20 cellular contexts compared by ENCODE assay signal in genomic region chr3:111412656-111413055, GRCh38.
DNase-seq lines count a peak whose midpoint lies in the region; ATAC-seq and TF ChIP-seq lines count a peak whose summit lies in the region.
"Had no signal": no experiment of that assay in that cellular context is flagged by ENCODE, and none has a peak within 500 bp of the region (broad histone marks: within the 10 kb centered on the region; RNA-seq: fewer than 3 reads in every experiment).

No MANE protein-coding gene starts in this region.

- peak; percentile 4 for DNase-seq in activated CD4-positive, alpha-beta T cell treated with anti-CD3 and anti-CD28 coated beads for 36 hours
- no peak for DNase-seq in activated CD4-positive, alpha-beta T cell treated with anti-CD3 and anti-CD28 coated beads for 4 hours
- DNase-seq in DND-41 (no peak), kidney tubule cell (ENCODE audit: low spot score) (peak; percentile 80), NCI-H2107 treated with DMSO at 0.1 percent for 48 hours (lab: John Stamatoyannopoulos, UW; ENCODE audit: unreplicated experiment) (no peak), RWPE1 (ENCODE audit: low spot score) (no peak)
- DNase-seq in NK-92 treated with Interleukin-12 subunit alpha and Interleukin-12 subunit beta, amount 100 ng/mL, for 24 hours (lab: John Stamatoyannopoulos, UW): no peak
- DNase-seq: 8988T; Caco-2; CD4-positive, alpha-beta memory T cell; Kasumi-1; MG63; NCI-H1092; NCI-H1436; NCI-H187 treated with DMSO at 0.1 percent for 48 hours; NCI-H2107; OCI-M1; Right ventricle myocardium superior had no signal

- no peaks in the 10 kb centered on the region for H3K36me3 ChIP-seq in DND-41 (ENCODE audit: insufficient read depth, low read length)
- H3K36me3 ChIP-seq in OCI-LY1 (ENCODE audit: insufficient read depth, low read length): no peaks in the 10 kb centered on the region
- H3K36me3 ChIP-seq: BLaER1 treated with 17β-estradiol and CSF1 and Interleukin-3, amounts not matched to agents 10 nM and 100 nM; MG63 had no signal

- H3K9ac ChIP-seq in DND-41 (ENCODE audit: low read depth, low read length) (no peak overlapping the region), OCI-LY1 (ENCODE audit: low read length) (no peak overlapping the region)
- H3K9ac ChIP-seq: BLaER1 treated with 17β-estradiol and CSF1 and Interleukin-3, amounts not matched to agents 10 nM and 100 nM had no signal

- H3K27ac Mint-ChIP-seq in activated CD4-positive, alpha-beta T cell treated with anti-CD3 and anti-CD28 coated beads for 36 hours: no peak overlapping the region
- H3K27ac Mint-ChIP-seq: CD4-positive, alpha-beta memory T cell had no signal

- no peaks in the 10 kb centered on the region for H3K4me1 ChIP-seq in DND-41 (ENCODE audit: insufficient read depth, low read length)
- H3K4me1 ChIP-seq in OCI-LY1 (ENCODE audit: insufficient read depth, low read length, severe bottlenecking): no peaks in the 10 kb centered on the region
- H3K4me1 ChIP-seq: BLaER1 treated with 17β-estradiol and CSF1 and Interleukin-3, amounts not matched to agents 10 nM and 100 nM; Caco-2 had no signal

- H3K4me1 Mint-ChIP-seq in activated CD4-positive, alpha-beta T cell treated with anti-CD3 and anti-CD28 coated beads for 36 hours: no peaks in the 10 kb centered on the region
- H3K4me1 Mint-ChIP-seq: CD4-positive, alpha-beta memory T cell had no signal

- H3K27me3 ChIP-seq in DND-41 (ENCODE audit: insufficient read depth, low read length, poor library complexity) (no peaks in the 10 kb centered on the region), OCI-LY1 (ENCODE audit: insufficient read depth, low read length) (no peaks in the 10 kb centered on the region)
- H3K27me3 ChIP-seq: BLaER1 treated with 17β-estradiol and CSF1 and Interleukin-3, amounts not matched to agents 10 nM and 100 nM had no signal

- no peaks in the 10 kb centered on the region for H3K79me2 ChIP-seq in DND-41 (ENCODE audit: insufficient read depth, low read length)
- no peaks in the 10 kb centered on the region for H3K79me2 ChIP-seq in OCI-LY1 (ENCODE audit: insufficient read depth, low read length)

- H2AFZ ChIP-seq in DND-41 (ENCODE audit: low read depth, low read length): peak overlapping the region; percentile 8; the same call in 1 of the 2 replicates
- H2AFZ ChIP-seq in OCI-LY1 (ENCODE audit: low read length): no peak overlapping the region

- H3K27ac ChIP-seq in DND-41 (ENCODE audit: low read length) (no peak overlapping the region), OCI-LY1 (ENCODE audit: low read depth, low read length, poor library complexity, severe bottlenecking) (no peak overlapping the region), RWPE1 (no peak overlapping the region)
- H3K27ac ChIP-seq: BLaER1 treated with 17β-estradiol and CSF1 and Interleukin-3, amounts not matched to agents 10 nM and 100 nM had no signal

- H3K9me3 ChIP-seq in DND-41 (ENCODE audit: insufficient read depth, low read length, severe bottlenecking) (peaks cover 2% of the 10 kb centered on the region), OCI-LY1 (ENCODE audit: low read length) (no peaks in the 10 kb centered on the region)
- H3K9me3 ChIP-seq: BLaER1 treated with 17β-estradiol and CSF1 and Interleukin-3, amounts not matched to agents 10 nM and 100 nM; Caco-2; MG63 had no signal

- H3K27me3 Mint-ChIP-seq in activated CD4-positive, alpha-beta T cell treated with anti-CD3 and anti-CD28 coated beads for 36 hours: no peaks in the 10 kb centered on the region

- TF ChIP-seq CTCF in DND-41 (IDR thresholded peaks at IDR 0.05; ENCODE audit: borderline replicate concordance, extremely low read depth, low read length, poor library complexity, severe bottlenecking) (no peak), OCI-LY1 (IDR thresholded peaks at IDR 0.05; ENCODE audit: low read length) (0 out of 2 replicates have a peak, but pooled peaks have one; percentile 6), RWPE1 (conservative IDR thresholded peaks at IDR 0.05; ENCODE audit: low read depth) (no peak)

- no peaks in the 10 kb centered on the region for H3K9me2 ChIP-seq in OCI-LY1 (ENCODE audit: low read depth, low read length)

- H3K9me3 Mint-ChIP-seq in activated CD4-positive, alpha-beta T cell treated with anti-CD3 and anti-CD28 coated beads for 36 hours (ENCODE audit: low read depth): peaks cover under 1% of the 10 kb centered on the region

- CTCF ChIA-PET in activated CD4-positive, alpha-beta T cell treated with anti-CD3 and anti-CD28 coated beads for 36 hours (lab: Charles Lee): no interaction called here
- CTCF ChIA-PET in RWPE1 (lab: Yijun Ruan, JAX): no interaction called here

- H3K4me2 ChIP-seq in DND-41 (ENCODE audit: insufficient read depth, low read length) (no peak overlapping the region), OCI-LY1 (ENCODE audit: low read length) (no peak overlapping the region)
- H3K4me2 ChIP-seq: BLaER1 treated with 17β-estradiol and CSF1 and Interleukin-3, amounts not matched to agents 10 nM and 100 nM had no signal

- no peak overlapping the region for H3K4me3 ChIP-seq in DND-41 (ENCODE audit: low read depth in 1 of 2, low read length in 2 of 2)
- no peak overlapping the region for H3K4me3 ChIP-seq in OCI-LY1 (ENCODE audit: low read depth, low read length, poor library complexity, severe bottlenecking)
- H3K4me3 ChIP-seq: BLaER1 treated with 17β-estradiol and CSF1 and Interleukin-3, amounts not matched to agents 10 nM and 100 nM; MG63 had no signal

- no peaks in the 10 kb centered on the region for H4K20me1 ChIP-seq in DND-41 (ENCODE audit: insufficient read depth, low read length)
- H4K20me1 ChIP-seq in OCI-LY1 (ENCODE audit: insufficient read depth, low read length): no peaks in the 10 kb centered on the region
- H4K20me1 ChIP-seq: BLaER1 treated with 17β-estradiol and CSF1 and Interleukin-3, amounts not matched to agents 10 nM and 100 nM had no signal

- intact Hi-C loops in activated CD4-positive, alpha-beta T cell treated with anti-CD3 and anti-CD28 coated beads for 36 hours (cut with DNase I, micrococcal nuclease): no loop called here

- no peak overlapping the region for H3K4me3 Mint-ChIP-seq in activated CD4-positive, alpha-beta T cell treated with anti-CD3 and anti-CD28 coated beads for 36 hours
- H3K4me3 Mint-ChIP-seq: CD4-positive, alpha-beta memory T cell had no signal

- H3K36me3 Mint-ChIP-seq in activated CD4-positive, alpha-beta T cell treated with anti-CD3 and anti-CD28 coated beads for 36 hours (ENCODE audit: low read depth): no peaks in the 10 kb centered on the region
- H3K36me3 Mint-ChIP-seq: CD4-positive, alpha-beta memory T cell had no signal

- H3F3A ChIP-seq in OCI-LY1 (ENCODE audit: insufficient read depth, low read length): no peaks in the 10 kb centered on the region

- no peak for ATAC-seq in activated CD4-positive, alpha-beta T cell treated with anti-CD3 and anti-CD28 coated beads for 36 hours
- no peak for ATAC-seq in DND-41 (ENCODE audit: insufficient read depth, low read depth)

- POLR2A ChIA-PET in activated CD4-positive, alpha-beta T cell treated with anti-CD3 and anti-CD28 coated beads for 36 hours (lab: Charles Lee): no interaction called here
- POLR2A ChIA-PET in RWPE1 (lab: Yijun Ruan, JAX; ENCODE audit: low non-redundant PET): no interaction called here

Comparison
In these comparisons a context has a peak if more than half of its experiments do, and no peak if none do; other contexts are left out.
1. DNase-seq: peak in activated CD4-positive, alpha-beta T cell treated with anti-CD3 and anti-CD28 coated beads for 36 hours (single experiment) and kidney tubule cell (single experiment); none in activated CD4-positive, alpha-beta T cell treated with anti-CD3 and anti-CD28 coated beads for 4 hours (0 of 2), DND-41 (single experiment), NCI-H2107 treated with DMSO at 0.1 percent for 48 hours (single experiment), NK-92 treated with Interleukin-12 subunit alpha and Interleukin-12 subunit beta, amount 100 ng/mL, for 24 hours (single experiment) and RWPE1 (single experiment).